Comparison of ENCODE assay signal across 27 cellular contexts in the genomic region with DNA sequence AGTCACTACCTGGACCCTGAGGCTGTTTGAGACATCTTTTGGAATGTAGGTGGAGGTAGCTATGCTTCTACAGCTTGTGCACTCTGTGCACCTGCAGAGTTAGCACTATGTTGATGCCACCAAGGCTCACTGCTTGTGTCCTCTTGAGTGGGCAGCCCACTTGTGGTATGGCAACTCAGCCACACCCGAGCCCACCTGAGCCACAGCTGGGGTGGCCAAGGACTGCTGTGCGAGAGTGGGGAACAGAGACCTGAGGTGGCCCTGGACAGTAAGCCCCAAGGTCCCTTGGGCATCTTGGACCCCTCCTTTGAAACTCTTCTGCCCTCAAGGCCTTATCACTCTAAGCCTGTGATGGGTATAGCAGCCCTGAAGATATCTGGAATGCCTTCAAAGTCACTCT. TPM values are rescaled to one million over a fixed set of nuclear protein-coding genes. Genes with fewer than 3 reads are reported as not detected.
DNase-seq lines count a peak whose midpoint lies in the region; ATAC-seq, FAIRE-seq and TF ChIP-seq lines count a peak whose summit lies in the region.
"Had no signal": no experiment of that assay in that cellular context is flagged by ENCODE, and none has a peak within 500 bp of the region (broad histone marks: within the 10 kb centered on the region; RNA-seq: fewer than 3 reads in every experiment).

No MANE protein-coding gene starts in this region.

- no peak for FAIRE-seq in GM12891 (lab: Jason Lieb, UNC)
- FAIRE-seq: A549, D721Med, GM12878, GM18507 had no signal

- H3K4me1 Mint-ChIP-seq in endodermal cell = no peaks in the 10 kb centered on the region
- H3K4me1 Mint-ChIP-seq in neural progenitor cell = peaks cover 17% of the 10 kb centered on the region
- H3K4me1 Mint-ChIP-seq: CD14-positive monocyte, GM23338, H9 had no signal

- no peak overlapping the region for H3K9ac ChIP-seq in endodermal cell (ENCODE audit: extremely low read depth, low read length, poor library complexity, severe bottlenecking)
- H3K9ac ChIP-seq in neural progenitor cell = no peak overlapping the region
- H3K9ac ChIP-seq: BLaER1 treated with 17β-estradiol and CSF1 and Interleukin-3, amounts not matched to agents 10 nM and 100 nM had no signal

- H3K36me3 ChIP-seq in endodermal cell (ENCODE audit: control insufficient read depth, insufficient read depth, low read length) (no peaks in the 10 kb centered on the region), neural progenitor cell (no peaks in the 10 kb centered on the region)
- H3K36me3 ChIP-seq: BE2C had no signal

- intact Hi-C loops in posterior vena cava (cut with DNase I) = no loop called here

- H3K9me3 Mint-ChIP-seq in endodermal cell (peaks cover 3% of the 10 kb centered on the region), neural progenitor cell (peaks cover 10% of the 10 kb centered on the region)
- H3K9me3 Mint-ChIP-seq: CD4-positive, alpha-beta T cell; CD8-positive, alpha-beta memory T cell had no signal

- DNase-seq in GM12891 (ENCODE audit: insufficient read length, low spot score) (no peak), endodermal cell (peak; percentile 24), neural progenitor cell (ENCODE audit: low spot score) (no peak), posterior vena cava (ENCODE audit: low spot score) (peak; percentile 28), NCI-H2196 (lab: John Stamatoyannopoulos, UW; ENCODE audit: unreplicated experiment) (no peak)
- DNase-seq in activated CD4-positive, alpha-beta T cell treated with anti-CD3 and anti-CD28 coated beads, Interleukin-2, amount 50 U/mL, for 1 hour = no peak
- DNase-seq: 8988T; ACHN; AML-193; BE2C; CD4-positive, alpha-beta T cell; CD8-positive, alpha-beta memory T cell; DMS 273 treated with DMSO at 0.1 percent for 48 hours; DMS79; EL; GDM1; H9 had no signal

- H3K27me3 Mint-ChIP-seq in endodermal cell (ENCODE audit: insufficient read depth) (peaks cover 19% of the 10 kb centered on the region), neural progenitor cell (ENCODE audit: insufficient read depth, low read depth) (peaks cover 12% of the 10 kb centered on the region)
- H3K27me3 Mint-ChIP-seq: CD4-positive, alpha-beta T cell had no signal

- H3K4me1 ChIP-seq in endodermal cell (ENCODE audit: control insufficient read depth, insufficient read depth, low read length) (no peaks in the 10 kb centered on the region), neural progenitor cell (no peaks in the 10 kb centered on the region)
- H3K4me1 ChIP-seq: A549; BE2C; BLaER1 treated with 17β-estradiol and CSF1 and Interleukin-3, amounts not matched to agents 10 nM and 100 nM had no signal

- no peak overlapping the region for H3K27ac ChIP-seq in endodermal cell (ENCODE audit: low read depth, low read length)
- no peak overlapping the region for H3K27ac ChIP-seq in neural progenitor cell
- H3K27ac ChIP-seq: A549; BLaER1 treated with 17β-estradiol and CSF1 and Interleukin-3, amounts not matched to agents 10 nM and 100 nM had no signal

- H3K9me3 ChIP-seq in endodermal cell (ENCODE audit: control insufficient read depth, low read length) (no peaks in the 10 kb centered on the region), neural progenitor cell (ENCODE audit: low read depth) (no peaks in the 10 kb centered on the region)
- H3K9me3 ChIP-seq: A549; BE2C; BLaER1 treated with 17β-estradiol and CSF1 and Interleukin-3, amounts not matched to agents 10 nM and 100 nM had no signal

- no peaks in the 10 kb centered on the region for H3K79me2 ChIP-seq in neural progenitor cell (ENCODE audit: low read depth)

- TF ChIP-seq CTCF in endodermal cell (conservative IDR thresholded peaks at IDR 0.05) (no peak), neural progenitor cell (IDR thresholded peaks at IDR 0.05) (no peak)

- no peak overlapping the region for H3K4me2 ChIP-seq in neural progenitor cell
- H3K4me2 ChIP-seq: A549; BLaER1 treated with 17β-estradiol and CSF1 and Interleukin-3, amounts not matched to agents 10 nM and 100 nM; GM23338 had no signal

- peaks cover 24% of the 10 kb centered on the region for H3K27me3 ChIP-seq in endodermal cell (ENCODE audit: control insufficient read depth, insufficient read depth, low read length, poor library complexity, severe bottlenecking)
- peaks cover 19% of the 10 kb centered on the region for H3K27me3 ChIP-seq in neural progenitor cell
- H3K27me3 ChIP-seq: BLaER1 treated with 17β-estradiol and CSF1 and Interleukin-3, amounts not matched to agents 10 nM and 100 nM had no signal

- ATAC-seq in esophagus mucosa = no peak
- ATAC-seq: A549, GM12878, GM23338, HCT116 had no signal

- TF ChIP-seq POLR2A in GM12891 (IDR thresholded peaks at IDR 0.05; ENCODE audit: low read depth, low read length) = no peak

- H3K4me3 Mint-ChIP-seq in endodermal cell = no peak overlapping the region
- no peak overlapping the region for H3K4me3 Mint-ChIP-seq in neural progenitor cell
- H3K4me3 Mint-ChIP-seq: CD14-positive monocyte; CD4-positive, alpha-beta T cell; CD8-positive, alpha-beta memory T cell; GM23338; H9 had no signal

- no peaks in the 10 kb centered on the region for H4K20me1 ChIP-seq in neural progenitor cell (ENCODE audit: low read depth)

- H3K27ac Mint-ChIP-seq in endodermal cell (no peak overlapping the region), neural progenitor cell (peak overlapping the region; percentile 57)
- H3K27ac Mint-ChIP-seq: CD14-positive monocyte; CD4-positive, alpha-beta T cell; GM23338; H9 had no signal

- H3K36me3 Mint-ChIP-seq in endodermal cell (ENCODE audit: low read depth) (no peaks in the 10 kb centered on the region), neural progenitor cell (no peaks in the 10 kb centered on the region)
- H3K36me3 Mint-ChIP-seq: CD14-positive monocyte; CD8-positive, alpha-beta memory T cell had no signal

- H3F3A ChIP-seq in neural progenitor cell (ENCODE audit: low read depth) = no peaks in the 10 kb centered on the region

- H3K4me3 ChIP-seq in endodermal cell (ENCODE audit: low read length) (no peak overlapping the region), neural progenitor cell (no peak overlapping the region)
- H3K4me3 ChIP-seq: A549; BLaER1 treated with 17β-estradiol and CSF1 and Interleukin-3, amounts not matched to agents 10 nM and 100 nM; GM12878; GM23338 had no signal

- H2AFZ ChIP-seq in neural progenitor cell (replicated peaks) = no peak overlapping the region
- H2AFZ ChIP-seq: GM23338 had no signal

- 83 to 97% methylated on average over 1 to 2 of the region's 2 CpGs for WGBS in endodermal cell (ENCODE audit: insufficient coverage in 1 of 2, insufficient read length in 1 of 2), 2 experiments

TF ChIP-seq in GM12891, 5 proteins besides CTCF, POLR2A, EP300 and RAD21:
- TF ChIP-seq POLR2AphosphoS5 (IDR thresholded peaks at IDR 0.05; ENCODE audit: low read depth, low read length) (peak; percentile 39; the same call in 1 of the 2 replicates), SPI1 (IDR thresholded peaks at IDR 0.05; ENCODE audit: low read depth, low read length) (no peak), TAF1 (IDR thresholded peaks at IDR 0.05; ENCODE audit: low read depth, low read length) (no peak), PAX5 (IDR thresholded peaks at IDR 0.05; ENCODE audit: insufficient read depth, low read length, severe bottlenecking) (no peak), POU2F2 (IDR thresholded peaks at IDR 0.05; ENCODE audit: low read depth, low read length) (no peak)

RNA-seq across cellular contexts. Expression of gene MYO1G, which starts 25.7 kb away (rescaled TPM):
- polyA plus RNA-seq in GM12891 (2012; ENCODE audit: low read depth, missing spikeins) = 203 TPM
- total RNA-seq in endodermal cell = under 1 TPM; 0.11 to 0.33 TPM
- 0.07 TPM for polyA plus RNA-seq in endodermal cell (2013, experiment 1 of 2)
- polyA plus RNA-seq in endodermal cell (2013, experiment 2 of 2) = 0.12 TPM
- total RNA-seq in neural progenitor cell (ENCODE audit: low replicate concordance) = 0.03 TPM in 1 of 2 replicates, not detected in the other
- 1 to 10 TPM; 4.9 to 6.3 TPM for total RNA-seq in posterior vena cava
- 1.1 TPM for total RNA-seq in esophagus mucosa
- total RNA-seq: H4 had no signal

RNA-seq across cellular contexts. Expression of gene CCM2, which starts 46.8 kb away (rescaled TPM):
- polyA plus RNA-seq in GM12891 (2012; ENCODE audit: low read depth, missing spikeins) = 64.9 TPM
- total RNA-seq in endodermal cell (10 to 100 TPM; 37.4 to 38.1 TPM), neural progenitor cell (ENCODE audit: low replicate concordance) (21.8 and 37.5 TPM in 2 replicates), posterior vena cava (10 to 100 TPM; 31.8 to 36.9 TPM), esophagus mucosa (17.8 TPM)
- polyA plus RNA-seq in endodermal cell (2013, experiment 1 of 2) = 36.7 TPM
- polyA plus RNA-seq in endodermal cell (2013, experiment 2 of 2) = 40.5 TPM

Comparison
In these comparisons a context has a peak if more than half of its experiments do, and no peak if none do; other contexts are left out.
1. DNase-seq: peak in endodermal cell (single experiment) and posterior vena cava (single experiment); none in GM12891 (single experiment), neural progenitor cell (single experiment), NCI-H2196 (single experiment) and activated CD4-positive, alpha-beta T cell treated with anti-CD3 and anti-CD28 coated beads, Interleukin-2, amount 50 U/mL, for 1 hour (single experiment).